ENCODE assay signal across 19 cellular contexts in the genomic region with DNA sequence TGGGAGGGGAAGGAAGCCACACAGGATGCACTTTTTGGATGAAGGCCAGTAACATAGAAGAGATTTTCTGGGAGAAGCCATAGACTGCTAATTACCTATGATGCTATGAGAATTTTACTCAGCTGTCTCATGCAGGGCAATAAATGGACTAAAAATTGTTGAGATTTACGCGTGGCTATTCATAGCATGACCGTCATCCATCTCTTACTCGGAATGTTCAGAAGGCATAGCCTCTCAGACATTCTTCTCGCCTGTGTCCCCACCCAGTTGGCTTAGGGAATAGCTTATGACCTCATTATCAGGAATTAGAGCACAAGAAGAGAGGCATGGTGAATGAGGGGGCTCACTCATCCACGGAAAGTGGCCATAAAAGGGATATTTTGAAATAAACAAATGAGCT.
A peak's percentile ranks its signal among the peaks of the same experiment; 100 is the strongest.
DNase-seq lines count a peak whose midpoint lies in the region; ATAC-seq and TF ChIP-seq lines count a peak whose summit lies in the region.
"Had no signal": no experiment of that assay in that cellular context is flagged by ENCODE, and none has a peak within 500 bp of the region (broad histone marks: within the 10 kb centered on the region; RNA-seq: fewer than 3 reads in every experiment).

No MANE protein-coding gene starts in this region.

- no peak overlapping the region for H2AFZ ChIP-seq in neural progenitor cell (replicated peaks)

- peaks cover 11% of the 10 kb centered on the region for H3K27me3 Mint-ChIP-seq in neural progenitor cell (ENCODE audit: insufficient read depth, low read depth)
- H3K27me3 Mint-ChIP-seq: CD4-positive, CD25-positive, alpha-beta regulatory T cell; IgD-negative memory B cell had no signal

- TF ChIP-seq CTCF in neural progenitor cell (IDR thresholded peaks at IDR 0.05), result no peak

- H3K4me3 ChIP-seq in neural progenitor cell (no peak overlapping the region), aorta (ENCODE audit: low read length in 2 of 2) (no peak overlapping the region)

- WGBS in aorta, 2 donors, result 4 to 38% methylated on average over 6 of the region's 6 CpGs

- peaks cover 19% of the 10 kb centered on the region for H3K9me3 Mint-ChIP-seq in neural progenitor cell

- H3K36me3 ChIP-seq in neural progenitor cell, result no peaks in the 10 kb centered on the region
- no peaks in the 10 kb centered on the region for H3K36me3 ChIP-seq in aorta (ENCODE audit: control insufficient read depth in 1 of 2, insufficient read depth in 2 of 2, low read length in 1 of 2)

- peak overlapping the region; percentile 80 for H3K27ac Mint-ChIP-seq in neural progenitor cell
- H3K27ac Mint-ChIP-seq: CD4-positive, CD25-positive, alpha-beta regulatory T cell; H9; IgD-negative memory B cell had no signal

- H3K27ac ChIP-seq in neural progenitor cell (no peak overlapping the region), aorta (ENCODE audit: low read depth in 1 of 2, low read length in 2 of 2) (no peak overlapping the region)

- H4K20me1 ChIP-seq in neural progenitor cell (ENCODE audit: low read depth), result no peaks in the 10 kb centered on the region

- H3K9ac ChIP-seq in neural progenitor cell, result no peak overlapping the region

- no peaks in the 10 kb centered on the region for H3K79me2 ChIP-seq in neural progenitor cell (ENCODE audit: low read depth)

- peaks cover 26% of the 10 kb centered on the region for H3K4me1 Mint-ChIP-seq in neural progenitor cell
- H3K4me1 Mint-ChIP-seq: CD4-positive, CD25-positive, alpha-beta regulatory T cell had no signal

- no peak overlapping the region for H3K4me3 Mint-ChIP-seq in neural progenitor cell
- H3K4me3 Mint-ChIP-seq: CD4-positive, CD25-positive, alpha-beta regulatory T cell; H9; IgD-negative memory B cell had no signal

- H3K4me1 ChIP-seq in neural progenitor cell (peaks cover 25% of the 10 kb centered on the region), aorta (ENCODE audit: control insufficient read depth in 1 of 2, insufficient read depth in 2 of 2, low read length in 2 of 2) (peaks cover 0 to 2% of the 10 kb centered on the region in 2 donors)

- no peaks in the 10 kb centered on the region for H3K36me3 Mint-ChIP-seq in neural progenitor cell
- H3K36me3 Mint-ChIP-seq: CD4-positive, CD25-positive, alpha-beta regulatory T cell had no signal

- H3K9me3 ChIP-seq in neural progenitor cell (ENCODE audit: low read depth) (no peaks in the 10 kb centered on the region), aorta (ENCODE audit: control insufficient read depth, low read length) (no peaks in the 10 kb centered on the region)

- intact Hi-C loops in aorta (cut with DNase I), result loop anchor here in 1 of 2 donors (10.0 kb wide), 1 partner anchor 54 kb away; no protein-coding TSS in a partner anchor

- ATAC-seq in aorta (ENCODE audit: low FRiP score), result peak; percentile 46
- no peak for ATAC-seq in GM18870 (IDR thresholded peaks at IDR 0.05; ENCODE audit: unreplicated experiment)

- H3K27me3 ChIP-seq in neural progenitor cell, result no peaks in the 10 kb centered on the region
- no peaks in the 10 kb centered on the region for H3K27me3 ChIP-seq in aorta (ENCODE audit: control insufficient read depth in 1 of 2, insufficient read depth in 2 of 2, low read length in 1 of 2)

- H3K4me2 ChIP-seq in neural progenitor cell, result no peak overlapping the region

- peaks cover 6% of the 10 kb centered on the region for H3F3A ChIP-seq in neural progenitor cell (ENCODE audit: low read depth)

- DNase-seq in NCI-H748 (lab: John Stamatoyannopoulos, UW; ENCODE audit: unreplicated experiment) (peak; percentile 1), NCI-H748 treated with DMSO at 0.1 percent for 48 hours (lab: John Stamatoyannopoulos, UW) (no peak), astrocyte of the hippocampus (ENCODE audit: low read depth, low spot score) (peak; percentile 11), neural progenitor cell (ENCODE audit: low spot score) (no peak), aorta (no peak), DMS53 (lab: John Stamatoyannopoulos, UW) (no peak), NCI-H1048 (lab: John Stamatoyannopoulos, UW) (no peak)
- DNase-seq: 8988T; CD4-positive, CD25-positive, alpha-beta regulatory T cell; DMS79 treated with DMSO at 0.1 percent for 48 hours; H9; MV-4-11; NCI-H1436; NCI-H2081 treated with DMSO at 0.1 percent for 48 hours; NCI-H345; NCI-H774; SIG-M5 had no signal

Comparison
In these comparisons a context has a peak if more than half of its experiments do, and no peak if none do; other contexts are left out.
1. DNase-seq: peak in NCI-H748 (single experiment) and astrocyte of the hippocampus (single experiment); none in NCI-H748 treated with DMSO at 0.1 percent for 48 hours (single experiment), neural progenitor cell (single experiment), aorta (0 of 2), DMS53 (single experiment) and NCI-H1048 (single experiment).